In genomic region chr5:166354277-166354676, GRCh38 we compare ENCODE assay signal across 1 cellular context.
TF ChIP-seq lines count a peak whose summit lies in the region.

No MANE protein-coding gene starts in this region.

TF ChIP-seq in H1, 55 proteins besides CTCF, POLR2A, EP300 and RAD21:
- TF ChIP-seq JUN (IDR thresholded peaks at IDR 0.05; ENCODE audit: low read depth, low read length) (no peak), FOSL1 (IDR thresholded peaks at IDR 0.05; ENCODE audit: insufficient read depth, low read depth, low read length) (no peak), BRCA1 (IDR thresholded peaks at IDR 0.05; ENCODE audit: low read depth, low read length) (no peak), TAF1 (IDR thresholded peaks at IDR 0.05; ENCODE audit: low read depth, low read length) (no peak), GABPA (IDR thresholded peaks at IDR 0.05; ENCODE audit: borderline replicate concordance, insufficient read depth, low read length) (no peak), RFX5 (IDR thresholded peaks at IDR 0.05; ENCODE audit: borderline replicate concordance, low read depth, low read length) (no peak), PHF8 (conservative IDR thresholded peaks at IDR 0.05; ENCODE audit: low read depth, low read length) (no peak), TAF7 (optimal IDR thresholded peaks at IDR 0.05; ENCODE audit: borderline replicate concordance, low read depth, low read length) (no peak), SIX5 (IDR thresholded peaks at IDR 0.05; ENCODE audit: low read depth, low read length) (no peak), CEBPB (IDR thresholded peaks at IDR 0.05; ENCODE audit: low read depth, low read length) (no peak), BCL11A (IDR thresholded peaks at IDR 0.05; ENCODE audit: low read depth in 2 of 2, low read length in 2 of 2) (no peak), BACH1 (IDR thresholded peaks at IDR 0.05; ENCODE audit: low read length) (no peak), SIRT6 (IDR thresholded peaks at IDR 0.05; ENCODE audit: low read length) (no peak), HDAC2 (IDR thresholded peaks at IDR 0.05; ENCODE audit: borderline replicate concordance in 1 of 2, low read depth in 2 of 2, low read length in 2 of 2) (no peak), NRF1 (IDR thresholded peaks at IDR 0.05; ENCODE audit: low read depth, low read length) (no peak), SUZ12 (IDR thresholded peaks at IDR 0.05; ENCODE audit: low read length) (no peak), KDM4A (IDR thresholded peaks at IDR 0.05; ENCODE audit: low read depth, low read length, severe bottlenecking) (no peak), KDM1A (IDR thresholded peaks at IDR 0.05; ENCODE audit: borderline replicate concordance, low read length) (no peak)
TF ChIP-seq in H1: peak in this region for 0.
